ENCODE assay signal across 8 cellular contexts in genomic region chr1:228082260-228082974, GRCh38. TPM values are rescaled to one million over a fixed set of nuclear protein-coding genes. Genes with fewer than 3 reads are reported as not detected.
A peak's percentile ranks its signal among the peaks of the same experiment; 100 is the strongest.
DNase-seq lines count a peak whose midpoint lies in the region; ATAC-seq and TF ChIP-seq lines count a peak whose summit lies in the region.

Gene ARF1 (plus strand): TSS chr1:228082708. CDS start chr1:228097115, 14,407 bp downstream.

- DNase-seq in Daoy (ENCODE audit: low read depth) (peak; percentile 95), H4 (ENCODE audit: low spot score) (peak; percentile 72), LoVo (ENCODE audit: low spot score) (peak; percentile 94), RWPE1 (ENCODE audit: low spot score) (peak; percentile 95), fibroblast of mammary gland (ENCODE audit: low read depth) (peak; percentile 92)
- peak; percentile 95 for DNase-seq in natural killer cell treated with Interleukin-12 subunit alpha and Interleukin-12 subunit beta and Interleukin-15 and Interleukin-18, amount 100 ng/mL, for 72 hours (ENCODE audit: low spot score)
- peak; percentile 81 for DNase-seq in stimulated activated naive CD4-positive, alpha-beta T cell treated with Interleukin-2 at 50 U/mL for 16 hours (lab: John Stamatoyannopoulos, UW)

- ATAC-seq in activated T-helper 17 cell treated with anti-CD3 and anti-CD28 coated beads, Interleukin-2, amount 50 U/mL, for 72 hours (replicated peaks): peak; percentile 83
- peak; percentile 93 to 95 for ATAC-seq in natural killer cell treated with Interleukin-12 subunit alpha and Interleukin-12 subunit beta and Interleukin-15 and Interleukin-18, amount 100 ng/mL, for 72 hours

- no peaks in the 10 kb centered on the region for H3K27me3 Mint-ChIP-seq in activated T-helper 17 cell treated with anti-CD3 and anti-CD28 coated beads, Interleukin-2, amount 50 U/mL, for 72 hours
- no peaks in the 10 kb centered on the region for H3K27me3 Mint-ChIP-seq in natural killer cell treated with Interleukin-12 subunit alpha and Interleukin-12 subunit beta and Interleukin-15 and Interleukin-18, amount 100 ng/mL, for 72 hours

- peaks cover 27% of the 10 kb centered on the region for H3K4me1 Mint-ChIP-seq in activated T-helper 17 cell treated with anti-CD3 and anti-CD28 coated beads, Interleukin-2, amount 50 U/mL, for 72 hours
- H3K4me1 Mint-ChIP-seq in natural killer cell treated with Interleukin-12 subunit alpha and Interleukin-12 subunit beta and Interleukin-15 and Interleukin-18, amount 100 ng/mL, for 72 hours (ENCODE audit: low read depth in 2 of 2): peaks cover 35 to 36% of the 10 kb centered on the region in 2 donors

- peak within 1 kb of the TSS; percentile 96 for H3K27ac Mint-ChIP-seq in activated T-helper 17 cell treated with anti-CD3 and anti-CD28 coated beads, Interleukin-2, amount 50 U/mL, for 72 hours
- H3K27ac Mint-ChIP-seq in natural killer cell treated with Interleukin-12 subunit alpha and Interleukin-12 subunit beta and Interleukin-15 and Interleukin-18, amount 100 ng/mL, for 72 hours: peak within 1 kb of the TSS; percentile 84 to 95

- no peak for TF ChIP-seq CTCF in RWPE1 (conservative IDR thresholded peaks at IDR 0.05; ENCODE audit: low read depth)
- no peak for TF ChIP-seq CTCF in fibroblast of mammary gland (conservative IDR thresholded peaks at IDR 0.05; ENCODE audit: control insufficient read depth, insufficient read depth, low read depth, low read length)

- H3K9me3 Mint-ChIP-seq in activated T-helper 17 cell treated with anti-CD3 and anti-CD28 coated beads, Interleukin-2, amount 50 U/mL, for 72 hours: no peaks in the 10 kb centered on the region
- no peaks in the 10 kb centered on the region for H3K9me3 Mint-ChIP-seq in natural killer cell treated with Interleukin-12 subunit alpha and Interleukin-12 subunit beta and Interleukin-15 and Interleukin-18, amount 100 ng/mL, for 72 hours

- CTCF ChIA-PET in RWPE1 (lab: Yijun Ruan, JAX): interaction anchor here (0.6 to 0.7 kb wide), 2 partner anchors 83 to 341 kb away, joined by 3 to 4 read pairs; no protein-coding TSS in a partner anchor

- POLR2A ChIA-PET in RWPE1 (lab: Yijun Ruan, JAX; ENCODE audit: low non-redundant PET): interaction anchor here (0.5 to 0.6 kb wide), 2 partner anchors 32 to 45 kb away, joined by 3 read pairs; no protein-coding TSS in a partner anchor

- peak within 1 kb of the TSS; percentile 96 for H3K4me3 ChIP-seq in fibroblast of mammary gland (ENCODE audit: control insufficient read depth, low read depth, low read length)

- peak within 1 kb of the TSS; percentile 90 for H3K4me3 Mint-ChIP-seq in activated T-helper 17 cell treated with anti-CD3 and anti-CD28 coated beads, Interleukin-2, amount 50 U/mL, for 72 hours
- H3K4me3 Mint-ChIP-seq in natural killer cell treated with Interleukin-12 subunit alpha and Interleukin-12 subunit beta and Interleukin-15 and Interleukin-18, amount 100 ng/mL, for 72 hours: peak within 1 kb of the TSS; percentile 94

- peaks cover 46% of the 10 kb centered on the region for H3K36me3 Mint-ChIP-seq in activated T-helper 17 cell treated with anti-CD3 and anti-CD28 coated beads, Interleukin-2, amount 50 U/mL, for 72 hours (ENCODE audit: low read depth)
- H3K36me3 Mint-ChIP-seq in natural killer cell treated with Interleukin-12 subunit alpha and Interleukin-12 subunit beta and Interleukin-15 and Interleukin-18, amount 100 ng/mL, for 72 hours: peaks cover 6% of the 10 kb centered on the region

- peak within 1 kb of the TSS; percentile 85 for H3K27ac ChIP-seq in RWPE1

RNA-seq across cellular contexts. Expression of gene ARF1, which starts in this region (rescaled TPM):
- total RNA-seq in Daoy (2014; rRNA removed; shearing (Covaris generic)): 122 and 144 TPM in 2 replicates
- total RNA-seq in H4 (2014; rRNA removed; shearing (Covaris generic)): 102 and 167 TPM in 2 replicates
- 100 to 1,000 TPM; 288 to 364 TPM for total RNA-seq in activated T-helper 17 cell treated with anti-CD3 and anti-CD28 coated beads, Interleukin-2, amount 50 U/mL, for 72 hours
- total RNA-seq in natural killer cell treated with Interleukin-12 subunit alpha and Interleukin-12 subunit beta and Interleukin-15 and Interleukin-18, amount 100 ng/mL, for 72 hours: 100 to 1,000 TPM; 415 to 503 TPM

Comparison
In these comparisons a context has a peak if more than half of its experiments do, and no peak if none do; other contexts are left out.
1. Peak in every context shown above with its lines: DNase-seq, ATAC-seq, H3K4me3 ChIP-seq and H3K27ac ChIP-seq.